1 cellular context compared by ENCODE assay signal in the genomic region with DNA sequence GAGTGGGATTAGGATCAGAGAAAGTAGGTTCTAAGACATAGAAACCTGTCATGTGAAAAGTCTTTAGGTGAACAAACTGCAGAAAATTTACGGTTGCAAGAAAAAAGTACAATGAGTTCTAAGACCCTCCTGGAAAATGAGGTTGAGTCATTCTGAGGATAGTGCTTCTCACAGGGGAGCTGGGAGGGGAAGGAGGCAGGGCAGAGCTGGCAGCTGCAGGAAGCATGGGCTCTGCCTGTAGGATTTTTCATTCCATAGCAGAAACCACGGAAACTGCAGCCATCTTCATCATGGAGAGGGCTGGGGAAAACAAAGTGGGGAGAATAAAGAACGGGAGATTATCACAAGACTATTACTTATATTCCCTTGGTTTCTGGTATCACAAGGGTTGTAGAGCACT.
TF ChIP-seq lines count a peak whose summit lies in the region.

No MANE protein-coding gene starts in this region.

TF ChIP-seq in IMR-90, 13 proteins besides CTCF, POLR2A, EP300 and RAD21:
- TF ChIP-seq NFE2L2 (IDR thresholded peaks at IDR 0.05; ENCODE audit: low read depth, low read length): no peak
- no peak for TF ChIP-seq BHLHE40 (IDR thresholded peaks at IDR 0.05; ENCODE audit: low read depth, low read length)
- TF ChIP-seq SMC3 (IDR thresholded peaks at IDR 0.05; ENCODE audit: low read depth, low read length): no peak
- no peak for TF ChIP-seq RFX5 (IDR thresholded peaks at IDR 0.05; ENCODE audit: low read depth, low read length)
- no peak for TF ChIP-seq MAZ (IDR thresholded peaks at IDR 0.05; ENCODE audit: borderline replicate concordance, low read depth, low read length)
- no peak for TF ChIP-seq CHD1 (IDR thresholded peaks at IDR 0.05; ENCODE audit: low read depth, low read length)
- TF ChIP-seq RCOR1 (IDR thresholded peaks at IDR 0.05; ENCODE audit: insufficient replicate concordance, low read length): no peak
- no peak for TF ChIP-seq MAFK (IDR thresholded peaks at IDR 0.05; ENCODE audit: low read depth, low read length)
- TF ChIP-seq MXI1 (IDR thresholded peaks at IDR 0.05; ENCODE audit: borderline replicate concordance, low read depth, low read length): no peak
- no peak for TF ChIP-seq CEBPB (IDR thresholded peaks at IDR 0.05; ENCODE audit: low read depth, low read length)
- TF ChIP-seq, protein P1, sequence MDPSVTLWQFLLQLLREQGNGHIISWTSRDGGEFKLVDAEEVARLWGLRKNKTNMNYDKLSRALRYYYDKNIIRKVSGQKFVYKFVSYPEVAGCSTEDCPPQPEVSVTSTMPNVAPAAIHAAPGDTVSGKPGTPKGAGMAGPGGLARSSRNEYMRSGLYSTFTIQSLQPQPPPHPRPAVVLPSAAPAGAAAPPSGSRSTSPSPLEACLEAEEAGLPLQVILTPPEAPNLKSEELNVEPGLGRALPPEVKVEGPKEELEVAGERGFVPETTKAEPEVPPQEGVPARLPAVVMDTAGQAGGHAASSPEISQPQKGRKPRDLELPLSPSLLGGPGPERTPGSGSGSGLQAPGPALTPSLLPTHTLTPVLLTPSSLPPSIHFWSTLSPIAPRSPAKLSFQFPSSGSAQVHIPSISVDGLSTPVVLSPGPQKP (IDR thresholded peaks at IDR 0.05; ENCODE audit: borderline replicate concordance, low read depth, low read length): no peak
- TF ChIP-seq, protein P2, sequence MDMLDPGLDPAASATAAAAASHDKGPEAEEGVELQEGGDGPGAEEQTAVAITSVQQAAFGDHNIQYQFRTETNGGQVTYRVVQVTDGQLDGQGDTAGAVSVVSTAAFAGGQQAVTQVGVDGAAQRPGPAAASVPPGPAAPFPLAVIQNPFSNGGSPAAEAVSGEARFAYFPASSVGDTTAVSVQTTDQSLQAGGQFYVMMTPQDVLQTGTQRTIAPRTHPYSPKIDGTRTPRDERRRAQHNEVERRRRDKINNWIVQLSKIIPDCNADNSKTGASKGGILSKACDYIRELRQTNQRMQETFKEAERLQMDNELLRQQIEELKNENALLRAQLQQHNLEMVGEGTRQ (IDR thresholded peaks at IDR 0.05; ENCODE audit: low read depth, low read length): no peak
- TF ChIP-seq FOS (IDR thresholded peaks at IDR 0.05; ENCODE audit: low read depth, low read length): no peak
